ENCODE assay signal across 35 cellular contexts in the genomic region with DNA sequence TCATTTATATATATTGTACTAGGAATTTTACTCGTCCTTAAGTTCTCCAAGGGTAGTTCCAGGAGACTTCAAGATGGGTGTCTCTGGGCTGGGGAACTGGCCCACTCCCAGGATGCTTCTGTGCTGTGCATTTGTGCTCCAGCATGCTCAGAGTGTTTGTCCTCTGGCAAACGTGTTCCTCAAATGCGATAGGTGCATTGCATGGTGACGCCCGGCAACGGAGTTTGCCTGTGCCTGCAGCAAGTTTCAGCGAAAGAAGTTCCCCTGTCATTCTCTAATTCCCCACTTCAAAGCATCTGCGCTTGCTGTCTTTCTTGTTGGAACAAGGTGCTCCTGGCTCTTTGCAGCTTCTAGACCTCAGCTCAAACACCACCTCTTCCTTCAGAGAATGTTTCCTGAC.
"Had no signal": no experiment of that assay in that cellular context is flagged by ENCODE, and none has a peak within 500 bp of the region (broad histone marks: within the 10 kb centered on the region; RNA-seq: fewer than 3 reads in every experiment).

No MANE protein-coding gene starts in this region.

- H3K9me3 ChIP-seq: MG63 had no signal

- H3K4me3 ChIP-seq: MG63 had no signal

- DNase-seq: Karpas-422, Kasumi-1, MG63, MM.1S, MV-4-11, NCI-H1048, NCI-H1092, NCI-H1092 treated with DMSO at 0.1 percent for 48 hours, NCI-H1105, NCI-H1105 treated with DMSO at 0.1 percent for 48 hours, NCI-H1436, NCI-H1436 treated with DMSO at 0.1 percent for 48 hours, NCI-H146, NCI-H1694, NCI-H1694 treated with DMSO at 0.1 percent for 48 hours, NCI-H187, NCI-H187 treated with DMSO at 0.1 percent for 48 hours, NCI-H1930, NCI-H2029, NCI-H2029 treated with DMSO at 0.1 percent for 48 hours, NCI-H2081, NCI-H2081 treated with DMSO at 0.1 percent for 48 hours, NCI-H2107, NCI-H2171, NCI-H2171 treated with DMSO at 0.1 percent for 48 hours, NCI-H2227 treated with DMSO at 0.1 percent for 48 hours, NCI-H226, NCI-H345, NCI-H446, NCI-H446 treated with DMSO at 0.1 percent for 48 hours, NCI-H510A, NCI-H510A treated with DMSO at 0.1 percent for 48 hours, NCI-H524, NCI-H524 treated with DMSO at 0.1 percent for 48 hours, NCI-H526 had no signal

- H3K36me3 ChIP-seq: MG63 had no signal

- H3K27me3 ChIP-seq: MG63 had no signal
